Comparison of ENCODE assay signal across 29 cellular contexts in the genomic region with DNA sequence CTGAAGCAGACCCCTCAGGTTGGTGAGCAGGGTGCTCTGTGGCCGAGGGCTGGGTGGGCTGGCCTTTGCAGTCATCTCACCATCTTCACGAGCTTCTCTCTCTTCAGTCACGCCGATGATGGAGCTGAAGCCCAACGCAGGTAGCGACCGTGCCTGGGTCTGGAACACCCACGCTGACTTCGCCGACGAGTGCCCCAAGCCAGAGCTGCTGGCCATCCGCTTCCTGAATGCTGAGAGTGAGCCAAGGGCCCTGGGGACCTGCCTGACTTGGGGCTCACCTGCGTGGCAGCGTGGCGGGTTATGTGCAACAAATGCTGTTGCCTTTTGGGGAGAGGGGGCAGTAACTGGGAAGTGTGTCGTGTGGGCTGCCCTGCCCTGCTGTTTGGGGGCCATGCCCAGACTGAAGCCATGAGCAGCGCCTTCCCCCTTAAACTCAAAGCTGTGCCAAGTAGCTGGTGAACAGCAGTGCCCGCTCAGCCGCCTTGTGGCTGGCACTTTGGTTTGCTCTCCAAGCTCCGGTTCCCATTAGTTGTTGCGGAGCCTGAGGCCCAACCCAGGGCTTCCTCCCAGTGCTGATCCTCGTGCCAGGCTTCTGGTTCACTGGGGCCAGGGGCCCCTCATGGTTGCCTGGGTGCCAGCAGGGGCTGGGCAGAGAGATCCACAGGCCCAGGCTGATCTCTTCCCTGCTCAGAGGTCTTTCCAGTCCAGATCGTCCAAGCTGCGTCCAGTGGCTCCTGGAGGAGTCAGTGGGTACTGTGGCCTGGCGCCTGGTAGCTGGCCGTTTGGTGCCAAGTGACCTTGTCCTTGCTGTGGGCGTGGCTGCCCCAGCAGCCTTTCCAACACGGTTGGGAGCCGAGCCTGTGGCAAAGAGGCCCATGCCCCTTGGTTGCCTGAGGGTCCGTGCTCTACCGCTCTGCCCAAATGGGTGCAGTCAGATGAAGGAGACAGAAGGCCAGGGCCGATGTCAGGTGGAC. TPM values are rescaled to one million over a fixed set of nuclear protein-coding genes. Genes with fewer than 3 reads are reported as not detected.
DNase-seq lines count a peak whose midpoint lies in the region; ATAC-seq, FAIRE-seq and TF ChIP-seq lines count a peak whose summit lies in the region.
"Had no signal": no experiment of that assay in that cellular context is flagged by ENCODE, and none has a peak within 500 bp of the region (broad histone marks: within the 10 kb centered on the region; RNA-seq: fewer than 3 reads in every experiment).

No MANE protein-coding gene starts in this region.

- H3K9ac ChIP-seq in kidney (ENCODE audit: low read length in 2 of 2) = no peak overlapping the region

- intact Hi-C loops in spleen (cut with DNase I; ENCODE audit: low total_unique reads) (loop anchor here (10.0 kb wide), 1 partner anchor 151 kb away; no protein-coding TSS in a partner anchor), kidney (cut with DNase I) (no loop called here)

- WGBS in spleen, 5 donors = 82 to 92% (median 86%) methylated on average over 23 to 32 of the region's 32 CpGs

- H3K9me3 ChIP-seq in spleen = no peaks in the 10 kb centered on the region
- H3K9me3 ChIP-seq in kidney (ENCODE audit: control insufficient read depth in 1 of 2, low read length in 2 of 2) = no peaks in the 10 kb centered on the region
- no peaks in the 10 kb centered on the region for H3K9me3 ChIP-seq in effector memory CD4-positive, alpha-beta T cell (ENCODE audit: control insufficient read depth, low read length)
- H3K9me3 ChIP-seq: BE2C, colonic mucosa, left ventricle myocardium inferior, sigmoid colon, thoracic aorta, uterus had no signal

- H3K4me3 ChIP-seq in spleen (no peak overlapping the region), kidney (ENCODE audit: low read length in 2 of 2) (no peak overlapping the region)
- H3K4me3 ChIP-seq in effector memory CD4-positive, alpha-beta T cell (ENCODE audit: insufficient read depth, low read depth, low read length, poor library complexity, severe bottlenecking) = no peak overlapping the region
- H3K4me3 ChIP-seq: cardiac muscle cell, colonic mucosa, left ventricle myocardium inferior, sigmoid colon, thoracic aorta, uterus had no signal

- H3K36me3 ChIP-seq in spleen (peaks cover 0 to 71% (median 47%) of the 10 kb centered on the region in 6 donors), kidney (ENCODE audit: control insufficient read depth in 1 of 2, insufficient read depth in 2 of 2, low read length in 2 of 2) (peaks cover 4 to 16% of the 10 kb centered on the region in 2 donors)
- H3K36me3 ChIP-seq in effector memory CD4-positive, alpha-beta T cell (ENCODE audit: control insufficient read depth, insufficient read depth, low read length) = peaks cover 41% of the 10 kb centered on the region
- H3K36me3 ChIP-seq: uterus had no signal

- no peak for TF ChIP-seq POLR2A in GM12891 (IDR thresholded peaks at IDR 0.05; ENCODE audit: low read depth, low read length)
- TF ChIP-seq POLR2A in spleen (IDR thresholded peaks at IDR 0.05) = no peak

- H3K27me3 ChIP-seq in spleen (replicated peaks in 1 of 7) = no peaks in the 10 kb centered on the region
- no peaks in the 10 kb centered on the region for H3K27me3 ChIP-seq in effector memory CD4-positive, alpha-beta T cell (replicated peaks; ENCODE audit: control insufficient read depth, insufficient read depth, low read length, poor library complexity, severe bottlenecking)
- H3K27me3 ChIP-seq: BE2C, cardiac muscle cell, colonic mucosa, sigmoid colon, uterus had no signal

- peak; percentile 80 for ATAC-seq in left lobe of liver
- ATAC-seq: activated naive CD4-positive, alpha-beta T cell treated with anti-CD3 and anti-CD28 coated beads, Interleukin-2, amount 50 U/mL, for 72 hours; Panc1 had no signal

- H3K4me1 ChIP-seq in spleen = peaks cover 0 to 70% (median 24%) of the 10 kb centered on the region in 6 donors
- H3K4me1 ChIP-seq in kidney (ENCODE audit: control insufficient read depth in 1 of 2, insufficient read depth in 1 of 2, low read depth in 1 of 2, low read length in 2 of 2) = peaks cover 0 to 8% of the 10 kb centered on the region in 2 donors
- H3K4me1 ChIP-seq in effector memory CD4-positive, alpha-beta T cell (ENCODE audit: control insufficient read depth, insufficient read depth, low read length, poor library complexity, severe bottlenecking) = peaks cover 2% of the 10 kb centered on the region
- H3K4me1 ChIP-seq: colonic mucosa, uterus had no signal

- H3K27ac ChIP-seq in VCaP (0 out of 2 replicates have a peak overlapping the region, but pooled peaks have one; percentile 4), spleen (peak overlapping the region in 5 of 8 donors; percentile 50 to 66 (median 60)), kidney (ENCODE audit: low read depth in 2 of 2, low read length in 2 of 2) (no peak overlapping the region)
- no peak overlapping the region for H3K27ac ChIP-seq in effector memory CD4-positive, alpha-beta T cell (ENCODE audit: insufficient read depth, low read length, poor library complexity, severe bottlenecking)
- H3K27ac ChIP-seq: colonic mucosa, left ventricle myocardium inferior, sigmoid colon, thoracic aorta, uterus had no signal

- FAIRE-seq in GM12891 (lab: Jason Lieb, UNC) = no peak
- FAIRE-seq in kidney (lab: Jason Lieb, UNC) = no peak
- FAIRE-seq: islet of Langerhans had no signal

- TF ChIP-seq CTCF in VCaP (conservative IDR thresholded peaks at IDR 0.05) = no peak
- TF ChIP-seq CTCF in spleen (IDR thresholded peaks at IDR 0.05 in 8 of 11, conservative IDR thresholded peaks at IDR 0.05 in 3 of 11) = peak in 5 of 11 experiments; percentile 14 to 32 (median 24)
- no peak for TF ChIP-seq CTCF in kidney (IDR thresholded peaks at IDR 0.05; ENCODE audit: borderline replicate concordance, extremely low read depth, insufficient read depth)

- no peak for DNase-seq in GM12891 (ENCODE audit: insufficient read length, low spot score)
- peak; percentile 91 for DNase-seq in left lobe of liver (ENCODE audit: low spot score)
- DNase-seq in spleen = no peak
- DNase-seq in kidney = no peak
- no peak for DNase-seq in effector memory CD4-positive, alpha-beta T cell
- DNase-seq in DMS 273 (lab: John Stamatoyannopoulos, UW; ENCODE audit: unreplicated experiment) = no peak
- DNase-seq: activated CD4-positive, alpha-beta T cell treated with anti-CD3 and anti-CD28 coated beads for 4 hours; activated CD8-positive, alpha-beta memory T cell treated with anti-CD3 and anti-CD28 coated beads for 24 hours; activated effector memory CD4-positive, alpha-beta T cell treated with Interleukin-2 at 50 U/mL for 16 hours; aorta; colonic mucosa; effector CD8-positive, alpha-beta T cell; EL; erythroblast; HCEC 1CT; left ventricle myocardium inferior; NCI-H748 treated with DMSO at 0.1 percent for 48 hours; SHP77; sigmoid colon; stimulated activated CD4-positive, alpha-beta T cell treated with anti-CD3 and anti-CD28 coated beads, Interleukin-4, amount 100 ng/mL, for 24 hours; uterus had no signal

TF ChIP-seq in GM12891, 5 proteins besides CTCF, POLR2A, EP300 and RAD21:
- TF ChIP-seq POLR2AphosphoS5 (IDR thresholded peaks at IDR 0.05; ENCODE audit: low read depth, low read length) (0 out of 2 replicates have a peak, but pooled peaks have one; percentile 19), PAX5 (IDR thresholded peaks at IDR 0.05; ENCODE audit: insufficient read depth, low read length, severe bottlenecking) (no peak)
TF ChIP-seq in GM12891: peak in this region for 1.

RNA-seq across cellular contexts. Expression of gene ZDHHC8, which starts 6.1 kb away (rescaled TPM):
- 7.3 TPM for polyA plus RNA-seq in GM12891 (2012; ENCODE audit: low read depth, missing spikeins)
- 37.3 TPM for total RNA-seq in left lobe of liver
- 10 to 100 TPM; 24.3 to 71.5 (median 57.5) TPM for total RNA-seq in spleen
- 10 to 100 TPM; 12.7 to 37.8 (median 21.4) TPM for polyA plus RNA-seq in spleen
- total RNA-seq in kidney = 57.1 TPM
- 18.8 TPM for polyA plus RNA-seq in kidney (ENCODE audit: insufficient read depth, low read depth, low replicate concordance)

RNA-seq across cellular contexts. Expression of gene TRMT2A, which starts 8.5 kb away (rescaled TPM):
- 45.8 TPM for polyA plus RNA-seq in GM12891 (2012; ENCODE audit: low read depth, missing spikeins)
- total RNA-seq in left lobe of liver = 36.7 TPM
- 10 to 100 TPM; 70.4 to 89.8 (median 79.3) TPM for total RNA-seq in spleen
- polyA plus RNA-seq in spleen = 100 to 1,000 TPM in 2 of 3 donors, 10 to 100 TPM in 1; 75.1 to 142 (median 132) TPM
- total RNA-seq in kidney = 50.0 TPM
- 37.3 TPM for polyA plus RNA-seq in kidney (ENCODE audit: insufficient read depth, low read depth, low replicate concordance)

RNA-seq across cellular contexts. Expression of gene RANBP1, which starts 9.6 kb away (rescaled TPM):
- polyA plus RNA-seq in GM12891 (2012; ENCODE audit: low read depth, missing spikeins) = 168 TPM
- total RNA-seq in left lobe of liver = 47.0 TPM
- total RNA-seq in spleen = 100 to 1,000 TPM in 3 of 7 donors, 10 to 100 TPM in 4; 56.7 to 111 (median 88.5) TPM
- 100 to 1,000 TPM in 2 of 3 donors, 10 to 100 TPM in 1; 52.6 to 106 (median 101) TPM for polyA plus RNA-seq in spleen
- total RNA-seq in kidney = 67.2 TPM
- polyA plus RNA-seq in kidney (ENCODE audit: insufficient read depth, low read depth, low replicate concordance) = 80.5 TPM

RNA-seq across cellular contexts. Expression of gene CCDC188, which starts 25.4 kb away (rescaled TPM):
- polyA plus RNA-seq in GM12891 (2012; ENCODE audit: low read depth, missing spikeins) = 0.05 TPM
- total RNA-seq in left lobe of liver (not detected), spleen (1 to 10 TPM in 4 of 7 donors, under 1 TPM in 2, not detected in 1; 0.69 to 7.6 (median 1.8) TPM), kidney (2.8 TPM)
- polyA plus RNA-seq in spleen (1 to 10 TPM in 2 of 3 donors, under 1 TPM in 1; 0.29 to 6.1 (median 1.7) TPM), kidney (ENCODE audit: insufficient read depth, low read depth, low replicate concordance) (0.54 TPM)
- total RNA-seq: activated naive CD4-positive, alpha-beta T cell treated with anti-CD3 and anti-CD28 coated beads, Interleukin-2, amount 50 U/mL, for 72 hours; cardiac muscle cell; left ventricle myocardium inferior; thoracic aorta had no signal
- polyA plus RNA-seq: aorta, cardiac muscle cell, IgD-negative memory B cell had no signal

RNA-seq across cellular contexts. Expression of gene DGCR8, which starts 45.4 kb away (rescaled TPM):
- polyA plus RNA-seq in GM12891 (2012; ENCODE audit: low read depth, missing spikeins) = 13.9 TPM
- total RNA-seq in left lobe of liver (26.9 TPM), spleen (10 to 100 TPM; 25.1 to 62.7 (median 36.1) TPM), kidney (40.1 TPM)
- polyA plus RNA-seq in spleen (10 to 100 TPM in 2 of 3 donors, 1 to 10 TPM in 1; 7.8 to 17.1 (median 14.3) TPM), kidney (ENCODE audit: insufficient read depth, low read depth, low replicate concordance) (12.2 TPM)

Comparison
In these comparisons a context has a peak if more than half of its experiments do, and no peak if none do; other contexts are left out.
1. H3K27ac ChIP-seq: peak in VCaP (single experiment) and spleen (5 of 8); none in kidney (0 of 2) and effector memory CD4-positive, alpha-beta T cell (single experiment).